In genomic region chr19:47069795-47070194, GRCh38 we compare ENCODE assay signal across 15 cellular contexts. TPM values are rescaled to one million over a fixed set of nuclear protein-coding genes. Genes with fewer than 3 reads are reported as not detected.
A peak's percentile ranks its signal among the peaks of the same experiment; 100 is the strongest.
DNase-seq lines count a peak whose midpoint lies in the region; ATAC-seq and TF ChIP-seq lines count a peak whose summit lies in the region.
"Had no signal": no experiment of that assay in that cellular context is flagged by ENCODE, and none has a peak within 500 bp of the region (broad histone marks: within the 10 kb centered on the region; RNA-seq: fewer than 3 reads in every experiment).

No MANE protein-coding gene starts in this region.

- no peaks in the 10 kb centered on the region for H3K27me3 Mint-ChIP-seq in nephron progenitor cell (ENCODE audit: low read depth, poor library complexity)
- H3K27me3 Mint-ChIP-seq: CD8-positive, alpha-beta memory T cell had no signal

- H3K4me1 Mint-ChIP-seq in nephron progenitor cell: peaks cover 11% of the 10 kb centered on the region

- intact Hi-C loops in left ventricle myocardium superior (cut with micrococcal nuclease) (no loop called here), left ventricle myocardium inferior (cut with micrococcal nuclease) (no loop called here), dorsolateral prefrontal cortex (cut with DNase I) (no loop called here)

- peaks cover 80% of the 10 kb centered on the region for H3K36me3 ChIP-seq in left ventricle myocardium inferior

- H3K9me3 ChIP-seq in left ventricle myocardium inferior (replicated peaks): no peaks in the 10 kb centered on the region
- H3K9me3 ChIP-seq: BLaER1, Caco-2 had no signal

- H3K4me1 ChIP-seq in left ventricle myocardium inferior: no peaks in the 10 kb centered on the region
- H3K4me1 ChIP-seq: Caco-2 had no signal

- H3K27ac ChIP-seq in left ventricle myocardium inferior (replicated peaks) (no peak overlapping the region), dorsolateral prefrontal cortex (peak overlapping the region in 48 of 59 donors; percentile 4 to 70 (median 50)), temporal lobe (ENCODE audit: low read depth, low read length) (peak overlapping the region; percentile 25)
- H3K27ac ChIP-seq: BLaER1 had no signal

- H3K4me3 ChIP-seq in left ventricle myocardium inferior: no peak overlapping the region
- no peak overlapping the region for H3K4me3 ChIP-seq in dorsolateral prefrontal cortex
- H3K4me3 ChIP-seq: BLaER1 had no signal

- no peak overlapping the region for H3K4me3 Mint-ChIP-seq in nephron progenitor cell
- H3K4me3 Mint-ChIP-seq: CD8-positive, alpha-beta memory T cell had no signal

- peak overlapping the region; percentile 95 for H3K27ac Mint-ChIP-seq in nephron progenitor cell

- TF ChIP-seq CTCF in left ventricle myocardium inferior (IDR thresholded peaks at IDR 0.05; ENCODE audit: borderline replicate concordance) (no peak), dorsolateral prefrontal cortex (IDR thresholded peaks at IDR 0.05 in 54 of 56, conservative IDR thresholded peaks at IDR 0.05 in 2 of 56; ENCODE audit: low read depth in 1 of 56, partially characterized antibody in 56 of 56) (no peak), nephron progenitor cell (IDR thresholded peaks at IDR 0.05) (no peak)

- no peaks in the 10 kb centered on the region for H3K27me3 ChIP-seq in left ventricle myocardium inferior (ENCODE audit: low read depth)
- no peaks in the 10 kb centered on the region for H3K27me3 ChIP-seq in dorsolateral prefrontal cortex
- H3K27me3 ChIP-seq: BLaER1 had no signal

- peak; percentile 31 for DNase-seq in left ventricle myocardium superior
- no peak for DNase-seq in left ventricle myocardium inferior
- peak in 3 of 10 donors; percentile 37 to 60 (median 52) for DNase-seq in dorsolateral prefrontal cortex
- DNase-seq in nephron progenitor cell: no peak
- no peak for DNase-seq in HuH-7.5 (ENCODE audit: low spot score)
- DNase-seq: 8988T; AML-193; Caco-2; CD8-positive, alpha-beta memory T cell; GF-D8; H7 had no signal

- H3K9me3 Mint-ChIP-seq in nephron progenitor cell: no peaks in the 10 kb centered on the region
- H3K9me3 Mint-ChIP-seq: CD8-positive, alpha-beta memory T cell had no signal

- peaks cover 34% of the 10 kb centered on the region for H3K36me3 Mint-ChIP-seq in nephron progenitor cell (ENCODE audit: low read depth)

- no peak for ATAC-seq in left ventricle myocardium superior
- ATAC-seq in HG02763 (IDR thresholded peaks at IDR 0.05; ENCODE audit: unreplicated experiment): no peak
- no peak for ATAC-seq in GM19397 (IDR thresholded peaks at IDR 0.05; ENCODE audit: unreplicated experiment)

RNA-seq across cellular contexts. Expression of gene TMEM160, which starts 21.4 kb away (rescaled TPM):
- total RNA-seq in left ventricle myocardium superior (31.6 TPM), left ventricle myocardium inferior (27.1 TPM), dorsolateral prefrontal cortex (100 to 1,000 TPM in 7 of 120 experiments, 10 to 100 TPM in 113; 40.1 to 114 (median 78.7) TPM), temporal lobe (17.9 TPM)

RNA-seq across cellular contexts. Expression of gene ZC3H4, which starts 43.8 kb away (rescaled TPM):
- 22.1 TPM for total RNA-seq in left ventricle myocardium superior
- total RNA-seq in left ventricle myocardium inferior: 22.1 TPM
- 10 to 100 TPM; 28.4 to 56.1 (median 40.3) TPM for total RNA-seq in dorsolateral prefrontal cortex
- 14.0 TPM for total RNA-seq in temporal lobe

RNA-seq across cellular contexts. Expression of gene NPAS1, which starts 50.2 kb away (rescaled TPM):
- total RNA-seq in left ventricle myocardium superior: 0.32 TPM
- total RNA-seq in left ventricle myocardium inferior: not detected
- total RNA-seq in dorsolateral prefrontal cortex: 10 to 100 TPM in 63 of 120 experiments, 1 to 10 TPM in 57; 3.1 to 17.8 (median 10.0) TPM
- total RNA-seq in temporal lobe: 5.9 TPM
